8 cellular contexts compared by ENCODE assay signal in genomic region chr16:2459647-2460390, GRCh38. TPM values are rescaled to one million over a fixed set of nuclear protein-coding genes. Genes with fewer than 3 reads are reported as not detected.
DNase-seq lines count a peak whose midpoint lies in the region; TF ChIP-seq lines count a peak whose summit lies in the region.

A gene with protein sequence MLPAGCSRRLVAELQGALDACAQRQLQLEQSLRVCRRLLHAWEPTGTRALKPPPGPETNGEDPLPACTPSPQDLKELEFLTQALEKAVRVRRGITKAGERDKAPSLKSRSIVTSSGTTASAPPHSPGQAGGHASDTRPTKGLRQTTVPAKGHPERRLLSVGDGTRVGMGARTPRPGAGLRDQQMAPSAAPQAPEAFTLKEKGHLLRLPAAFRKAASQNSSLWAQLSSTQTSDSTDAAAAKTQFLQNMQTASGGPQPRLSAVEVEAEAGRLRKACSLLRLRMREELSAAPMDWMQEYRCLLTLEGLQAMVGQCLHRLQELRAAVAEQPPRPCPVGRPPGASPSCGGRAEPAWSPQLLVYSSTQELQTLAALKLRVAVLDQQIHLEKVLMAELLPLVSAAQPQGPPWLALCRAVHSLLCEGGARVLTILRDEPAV (plus strand): TSS chr16:2460109. CDS start chr16:2460145, 36 bp downstream.

- peak within 1 kb of the TSS; percentile 59 for H3K27ac ChIP-seq in SK-N-MC
- H3K27ac ChIP-seq in testis: peak within 1 kb of the TSS in 1 of 2 donors; percentile 15

- intact Hi-C loops in activated naive CD4-positive, alpha-beta T cell treated with anti-CD3 and anti-CD28 coated beads for 36 hours (cut with micrococcal nuclease): loop anchor here (1.0 kb wide), 1 partner anchor 14 kb away; no protein-coding TSS in a partner anchor
- intact Hi-C loops in testis (cut with DNase I; ENCODE audit: low total_unique reads): no loop called here

- H3K4me1 Mint-ChIP-seq in HFFc6 (ENCODE audit: low read depth): peaks cover 13% of the 10 kb centered on the region
- H3K4me1 Mint-ChIP-seq in activated naive CD4-positive, alpha-beta T cell treated with anti-CD3 and anti-CD28 coated beads for 36 hours (ENCODE audit: low read depth): peaks cover 11% of the 10 kb centered on the region

- peaks cover 6% of the 10 kb centered on the region for H3K27me3 Mint-ChIP-seq in HFFc6 (ENCODE audit: insufficient read depth)
- no peaks in the 10 kb centered on the region for H3K27me3 Mint-ChIP-seq in activated naive CD4-positive, alpha-beta T cell treated with anti-CD3 and anti-CD28 coated beads for 36 hours (ENCODE audit: low read depth)

- H3K4me1 ChIP-seq in testis: peaks cover 14% of the 10 kb centered on the region

- peak within 1 kb of the TSS; percentile 82 for H3K9ac ChIP-seq in SK-N-MC (ENCODE audit: insufficient read length)

- no peaks in the 10 kb centered on the region for H3K9me3 ChIP-seq in SK-N-MC (ENCODE audit: low read depth, low read length)
- H3K9me3 ChIP-seq in testis: no peaks in the 10 kb centered on the region

- CTCF ChIA-PET in activated naive CD4-positive, alpha-beta T cell treated with anti-CD3 and anti-CD28 coated beads for 36 hours (lab: Charles Lee): no interaction called here

- H3K4me3 ChIP-seq in SK-N-MC: peak within 1 kb of the TSS; percentile 83
- peak within 1 kb of the TSS; percentile 49 to 68 for H3K4me3 ChIP-seq in testis

- no peaks in the 10 kb centered on the region for H3K27me3 ChIP-seq in testis

- peak within 1 kb of the TSS; percentile 70 for H3K27ac Mint-ChIP-seq in HFFc6
- peak within 1 kb of the TSS; percentile 64 for H3K27ac Mint-ChIP-seq in activated naive CD4-positive, alpha-beta T cell treated with anti-CD3 and anti-CD28 coated beads for 36 hours

- H3K36me3 Mint-ChIP-seq in HFFc6 (ENCODE audit: low read depth): no peaks in the 10 kb centered on the region; the same call in 1 of the 2 replicates
- peaks cover 14% of the 10 kb centered on the region for H3K36me3 Mint-ChIP-seq in activated naive CD4-positive, alpha-beta T cell treated with anti-CD3 and anti-CD28 coated beads for 36 hours (ENCODE audit: low read depth)

- peaks cover 35% of the 10 kb centered on the region; the same call in 1 of the 2 replicates for H3K36me3 ChIP-seq in SK-N-MC (ENCODE audit: insufficient read depth, low read length)
- H3K36me3 ChIP-seq in testis (ENCODE audit: low read depth, missing control alignments): no peaks in the 10 kb centered on the region

- peak; percentile 46 for DNase-seq in GM04503 (ENCODE audit: low read depth)
- peak; percentile 84 for DNase-seq in HFFc6
- peak; percentile 67 for DNase-seq in NCI-H1048 (lab: John Stamatoyannopoulos, UW)
- peak; percentile 34 for DNase-seq in SK-N-MC (ENCODE audit: low read depth, low spot score)
- peak; percentile 99 for DNase-seq in activated naive CD4-positive, alpha-beta T cell treated with anti-CD3 and anti-CD28 coated beads for 36 hours
- peak; percentile 94 for DNase-seq in globus pallidus (ENCODE audit: low spot score)
- DNase-seq in occipital lobe (lab: John Stamatoyannopoulos, UW): peak; percentile 92
- peak; percentile 98 for DNase-seq in testis

- no peaks in the 10 kb centered on the region for H3K9me3 Mint-ChIP-seq in HFFc6
- no peaks in the 10 kb centered on the region for H3K9me3 Mint-ChIP-seq in activated naive CD4-positive, alpha-beta T cell treated with anti-CD3 and anti-CD28 coated beads for 36 hours

- TF ChIP-seq CTCF in HFFc6 (IDR thresholded peaks at IDR 0.05): no peak
- TF ChIP-seq CTCF in testis (IDR thresholded peaks at IDR 0.05): no peak

- whole genome bisulfite sequencing in testis, 2 donors: 0 to 3% methylated on average over 8 to 53 of the region's 66 CpGs

- peak within 1 kb of the TSS; percentile 88 for H3K4me3 Mint-ChIP-seq in HFFc6
- H3K4me3 Mint-ChIP-seq in activated naive CD4-positive, alpha-beta T cell treated with anti-CD3 and anti-CD28 coated beads for 36 hours: peak within 1 kb of the TSS; percentile 74

- TF ChIP-seq POLR2A in testis (IDR thresholded peaks at IDR 0.05): no peak

RNA-seq across cellular contexts. Expression of the gene that starts here (rescaled TPM):
- total RNA-seq in HFFc6 (2021; fragmentation: NEBNext Ultra II Directional; extraction: Animal tissue kit (Norgen Biotek cat#: 25700)): 1 to 10 TPM; 3.6 to 8.3 (median 8.0) TPM
- 10 to 100 TPM; 24.2 to 24.8 TPM for total RNA-seq in activated naive CD4-positive, alpha-beta T cell treated with anti-CD3 and anti-CD28 coated beads for 36 hours
- 8.4 TPM for total RNA-seq in occipital lobe
- 10 to 100 TPM; 18.0 to 19.4 TPM for total RNA-seq in testis
- 7.7 TPM for polyA plus RNA-seq in testis (ENCODE audit: insufficient read depth, low read depth, low replicate concordance)

Comparison
In these comparisons a context has a peak if more than half of its experiments do, and no peak if none do; other contexts are left out.
1. DNase-seq: peak in every context shown above with its lines; median percentile 99 in activated naive CD4-positive, alpha-beta T cell treated with anti-CD3 and anti-CD28 coated beads for 36 hours; 98 in testis; 94 in globus pallidus; 92 in occipital lobe; 84 in HFFc6; 67 in NCI-H1048; 46 in GM04503; 34 in SK-N-MC.